In the genomic region with DNA sequence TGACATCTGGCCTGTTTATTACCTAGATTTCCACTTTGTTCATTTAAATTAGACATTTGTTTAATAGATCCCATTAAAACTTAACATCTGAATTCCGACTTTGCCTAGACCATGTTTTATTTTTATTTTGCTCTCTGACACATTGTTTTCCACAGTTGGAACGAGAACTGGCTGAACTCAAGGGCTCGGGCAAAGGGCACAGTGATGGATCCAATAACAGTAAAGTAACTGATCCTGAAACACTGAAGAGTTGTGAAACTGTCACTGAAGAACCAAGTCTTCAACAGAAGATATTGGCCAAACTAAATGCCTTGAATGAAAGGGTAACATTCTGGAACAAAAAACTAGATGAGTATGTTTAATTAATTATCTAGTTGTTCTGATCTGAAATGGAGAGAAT, we compare ENCODE assay signal across 26 cellular contexts. TPM values are rescaled to one million over a fixed set of nuclear protein-coding genes. Genes with fewer than 3 reads are reported as not detected.
"Had no signal": no experiment of that assay in that cellular context is flagged by ENCODE, and none has a peak within 500 bp of the region (broad histone marks: within the 10 kb centered on the region; RNA-seq: fewer than 3 reads in every experiment).

No MANE protein-coding gene starts in this region.

- ATAC-seq: left colon; left ventricle myocardium superior; lower lobe of right lung; naive thymus-derived CD8-positive, alpha-beta T cell; pancreas; right cardiac atrium; stimulated activated effector memory CD8-positive, alpha-beta T cell treated with anti-CD3 and anti-CD28 coated beads, Interleukin-12 subunit alpha, Interleukin-12 subunit beta, amount 100 ng/mL, for 72 hours had no signal

- H3K36me3 ChIP-seq: lower lobe of right lung, pancreas, prostate gland, sigmoid colon, spleen, tibial nerve, vagina had no signal

- H3K9me3 ChIP-seq: pancreas, prostate gland, vagina had no signal

- H3K4me3 ChIP-seq: lower lobe of right lung, pancreas, prostate gland, sigmoid colon, spleen, tibial nerve, vagina had no signal

- FAIRE-seq: islet of Langerhans, kidney, pancreas, small intestine had no signal

- H3K27me3 ChIP-seq: pancreas, sigmoid colon, spleen, tibial nerve, vagina had no signal

- H3K27ac ChIP-seq: lower lobe of right lung, pancreas, prostate gland, sigmoid colon, spleen, tibial nerve, vagina had no signal

- DNase-seq: hypothalamus; immature natural killer cell; kidney; left colon; left ventricle myocardium superior; lower lobe of right lung; mammary epithelial cell; mesenchymal stem cell; naive thymus-derived CD8-positive, alpha-beta T cell; nucleus accumbens; pancreas; posterior cingulate gyrus; retina; right cardiac atrium; sigmoid colon; small intestine; spleen; stimulated activated CD4-positive, alpha-beta T cell treated with anti-CD3 and anti-CD28 coated beads, Interleukin-4, amount 100 ng/mL, for 24 hours; stimulated activated naive CD4-positive, alpha-beta T cell; substantia nigra had no signal

- H3K4me1 ChIP-seq: lower lobe of right lung, pancreas, prostate gland, sigmoid colon, vagina had no signal

RNA-seq across cellular contexts. Expression of gene LRRC9, which starts 39.7 kb away (rescaled TPM):
- total RNA-seq: kidney; lower lobe of right lung; mammary epithelial cell; naive thymus-derived CD8-positive, alpha-beta T cell; osteoblast; sigmoid colon; spleen; tibial nerve had no signal
